Comparison of ENCODE assay signal across 20 cellular contexts in genomic region chr2:158637357-158637756, GRCh38.
A peak's percentile ranks its signal among the peaks of the same experiment; 100 is the strongest.
DNase-seq lines count a peak whose midpoint lies in the region; ATAC-seq and TF ChIP-seq lines count a peak whose summit lies in the region.
"Had no signal": no experiment of that assay in that cellular context is flagged by ENCODE, and none has a peak within 500 bp of the region (broad histone marks: within the 10 kb centered on the region; RNA-seq: fewer than 3 reads in every experiment).

No MANE protein-coding gene starts in this region.

- DNase-seq in EL (peak; percentile 59), NCI-H69 (lab: John Stamatoyannopoulos, UW) (peak; percentile 6), endodermal cell (no peak), mesendoderm (peak; percentile 51), T-helper 9 cell (no peak)
- DNase-seq: COR-L47, DMS53, GDM1, GOT3, Karpas-422, NCI-H1417, NCI-H1930, NCI-H2171 treated with DMSO at 0.1 percent for 48 hours, NCI-H510A, SIG-M5 had no signal

- H3K56ac ChIP-seq in mesendoderm (ENCODE audit: low read length) = no peak overlapping the region

- no peaks in the 10 kb centered on the region for H3K79me1 ChIP-seq in mesendoderm (ENCODE audit: low read length)

- ATAC-seq in HG03025 (IDR thresholded peaks at IDR 0.05; ENCODE audit: low FRiP score, unreplicated experiment) (no peak), GM19463 (IDR thresholded peaks at IDR 0.05; ENCODE audit: unreplicated experiment) (no peak), GM19467 (IDR thresholded peaks at IDR 0.05; ENCODE audit: unreplicated experiment) (no peak)
- ATAC-seq: A549 had no signal

- H2BK5ac ChIP-seq in mesendoderm (ENCODE audit: low read length) = no peak overlapping the region

- 97 to 100% methylated on average over 4 to 7 of the region's 7 CpGs for WGBS in endodermal cell (ENCODE audit: insufficient coverage in 1 of 2, insufficient read length in 1 of 2), 2 experiments
- no CpG with 5 or more reads among the region's 7 CpGs for WGBS in mesendoderm (ENCODE audit: extremely low coverage, insufficient coverage, low lambda C conversion rate)

- TF ChIP-seq CTCF in endodermal cell (conservative IDR thresholded peaks at IDR 0.05) = no peak

- no peak overlapping the region for H3K4ac ChIP-seq in mesendoderm (ENCODE audit: low read depth, low read length)

- H3K36me3 ChIP-seq in endodermal cell (ENCODE audit: control insufficient read depth, insufficient read depth, low read length) (peaks cover 73% of the 10 kb centered on the region), mesendoderm (ENCODE audit: control insufficient read depth, insufficient read depth, low read length) (peaks cover 6% of the 10 kb centered on the region)

- no peak overlapping the region for H4K5ac ChIP-seq in mesendoderm (ENCODE audit: low read length)

- H3K23ac ChIP-seq in mesendoderm (ENCODE audit: low read length) = no peak overlapping the region

- no peaks in the 10 kb centered on the region for H3K9me3 Mint-ChIP-seq in endodermal cell
- H3K9me3 Mint-ChIP-seq: CD14-positive monocyte had no signal

- H3K4me1 ChIP-seq in endodermal cell (ENCODE audit: control insufficient read depth, insufficient read depth, low read length) (no peaks in the 10 kb centered on the region), mesendoderm (ENCODE audit: control insufficient read depth, low read depth, low read length) (no peaks in the 10 kb centered on the region)
- H3K4me1 ChIP-seq: A549 had no signal

- H3K9ac ChIP-seq in endodermal cell (ENCODE audit: extremely low read depth, low read length, poor library complexity, severe bottlenecking) (no peak overlapping the region), mesendoderm (ENCODE audit: low read length) (no peak overlapping the region)

- H2BK120ac ChIP-seq in mesendoderm (ENCODE audit: low read depth, low read length) = no peak overlapping the region

- no peak overlapping the region for H2BK15ac ChIP-seq in mesendoderm (replicated peaks; ENCODE audit: low read depth)

- no peak overlapping the region for H2AK5ac ChIP-seq in mesendoderm (ENCODE audit: low read length)

- no peaks in the 10 kb centered on the region for H3K27me3 Mint-ChIP-seq in endodermal cell (ENCODE audit: insufficient read depth)

- peak overlapping the region; percentile 74 for H3K27ac Mint-ChIP-seq in endodermal cell

- no peak overlapping the region for H3K4me3 ChIP-seq in endodermal cell (ENCODE audit: low read length)
- no peak overlapping the region for H3K4me3 ChIP-seq in mesendoderm (ENCODE audit: low read length)
- H3K4me3 ChIP-seq: A549 had no signal

- no peaks in the 10 kb centered on the region for H3K9me3 ChIP-seq in endodermal cell (ENCODE audit: control insufficient read depth, low read length)
- H3K9me3 ChIP-seq: A549 had no signal

- no peaks in the 10 kb centered on the region for H3K27me3 ChIP-seq in endodermal cell (ENCODE audit: control insufficient read depth, insufficient read depth, low read length, poor library complexity, severe bottlenecking)
- H3K27me3 ChIP-seq in mesendoderm (ENCODE audit: insufficient read depth, low read length, poor library complexity) = no peaks in the 10 kb centered on the region

- H3K4me3 Mint-ChIP-seq in endodermal cell = no peak overlapping the region
- H3K4me3 Mint-ChIP-seq: CD14-positive monocyte had no signal

- no peak overlapping the region for H3K18ac ChIP-seq in mesendoderm (ENCODE audit: low read length)

- H4K8ac ChIP-seq in mesendoderm (ENCODE audit: low read depth, low read length) = no peak overlapping the region

- H3K36me3 Mint-ChIP-seq in endodermal cell (ENCODE audit: low read depth) = peaks cover 38% of the 10 kb centered on the region

- H3K79me2 ChIP-seq in mesendoderm (ENCODE audit: control insufficient read depth, insufficient read depth, low read length) = no peaks in the 10 kb centered on the region

- no peak overlapping the region for H3K27ac ChIP-seq in endodermal cell (ENCODE audit: low read depth, low read length)
- H3K27ac ChIP-seq in mesendoderm (ENCODE audit: low read depth, low read length) = no peak overlapping the region
- H3K27ac ChIP-seq: A549 had no signal

- H3K4me2 ChIP-seq in mesendoderm (ENCODE audit: low read length) = no peak overlapping the region
- H3K4me2 ChIP-seq: A549 had no signal

- H3K4me1 Mint-ChIP-seq in endodermal cell = no peaks in the 10 kb centered on the region
- H3K4me1 Mint-ChIP-seq: CD14-positive monocyte had no signal

Comparison
In these comparisons a context has a peak if more than half of its experiments do, and no peak if none do; other contexts are left out.
1. DNase-seq: peak in EL (single experiment), NCI-H69 (single experiment) and mesendoderm (single experiment); none in endodermal cell (single experiment) and T-helper 9 cell (single experiment).